ENCODE assay signal across 8 cellular contexts in genomic region chr16:739560-740458, GRCh38. TPM values are rescaled to one million over a fixed set of nuclear protein-coding genes. Genes with fewer than 3 reads are reported as not detected.
DNase-seq lines count a peak whose midpoint lies in the region; TF ChIP-seq lines count a peak whose summit lies in the region.

No MANE protein-coding gene starts in this region.

- H3K27me3 ChIP-seq in HAP-1 (ENCODE audit: low read depth), result no peaks in the 10 kb centered on the region
- H3K27me3 ChIP-seq in left ventricle myocardium inferior (ENCODE audit: low read depth), result peaks cover 30% of the 10 kb centered on the region
- H3K27me3 ChIP-seq in skeletal muscle satellite cell (ENCODE audit: control insufficient read depth, insufficient read depth, low read length), result no peaks in the 10 kb centered on the region

- H3K4me3 ChIP-seq in HAP-1 (peak overlapping the region; percentile 98), WI38 (ENCODE audit: low read depth, low read length) (peak overlapping the region; percentile 91), left ventricle myocardium inferior (peak overlapping the region; percentile 100), skeletal muscle satellite cell (ENCODE audit: low read length) (peak overlapping the region; percentile 98)

- intact Hi-C loops in left ventricle myocardium inferior (cut with micrococcal nuclease), result no loop called here

- in situ Hi-C loops in HAP-1 (cut with MboI; ENCODE audit: low sequenced_read_pairs) (no loop called here), G401 (cut with HindIII; ENCODE audit: low sequenced_read_pairs) (no loop called here)

- no peak for DNase-seq in HAP-1 (ENCODE audit: low spot score in 2 of 2)
- DNase-seq in left ventricle myocardium inferior, result no peak
- no peak for DNase-seq in OCI-M1 (lab: John Stamatoyannopoulos, UW)
- DNase-seq in activated gamma-delta T cell (lab: John Stamatoyannopoulos, UW), result no peak
- no peak for DNase-seq in G401 (ENCODE audit: low spot score)
- no peak for DNase-seq in cortex of kidney (lab: John Stamatoyannopoulos, UW)

- TF ChIP-seq CTCF in WI38 (IDR thresholded peaks at IDR 0.05; ENCODE audit: low read depth, low read length) (no peak), left ventricle myocardium inferior (IDR thresholded peaks at IDR 0.05; ENCODE audit: borderline replicate concordance) (no peak)

- peak overlapping the region; percentile 84 for H3K27ac ChIP-seq in left ventricle myocardium inferior (replicated peaks)

- H3K9ac ChIP-seq in skeletal muscle satellite cell (ENCODE audit: low read depth, low read length), result peak overlapping the region; percentile 96

- peaks cover 6% of the 10 kb centered on the region for H3K4me1 ChIP-seq in HAP-1
- peaks cover 21% of the 10 kb centered on the region for H3K4me1 ChIP-seq in left ventricle myocardium inferior
- H3K4me1 ChIP-seq in skeletal muscle satellite cell (ENCODE audit: control insufficient read depth, insufficient read depth, low read length), result peaks cover 11% of the 10 kb centered on the region

- peak overlapping the region; percentile 91 for H3K4me2 ChIP-seq in skeletal muscle satellite cell (ENCODE audit: low read length)

- H3K36me3 ChIP-seq in HAP-1 (replicated peaks) (peaks cover 32% of the 10 kb centered on the region), left ventricle myocardium inferior (peaks cover 40% of the 10 kb centered on the region), skeletal muscle satellite cell (ENCODE audit: insufficient read depth, low read length) (peaks cover 15% of the 10 kb centered on the region)

- H3K9me3 ChIP-seq in HAP-1, result no peaks in the 10 kb centered on the region
- H3K9me3 ChIP-seq in left ventricle myocardium inferior (replicated peaks), result no peaks in the 10 kb centered on the region
- no peaks in the 10 kb centered on the region for H3K9me3 ChIP-seq in skeletal muscle satellite cell (replicated peaks; ENCODE audit: low read length)

RNA-seq across cellular contexts. Expression of gene CIAO3, which starts 1.0 kb away (rescaled TPM):
- 30.3 TPM for total RNA-seq in left ventricle myocardium inferior
- total RNA-seq in skeletal muscle satellite cell (2012; rRNA removed), result 23.8 and 26.9 TPM in 2 replicates
- total RNA-seq in G401 (2014; rRNA removed; shearing (Covaris generic)), result 29.6 and 49.4 TPM in 2 replicates

RNA-seq across cellular contexts. Expression of gene HAGHL, which starts 12.9 kb away (rescaled TPM):
- total RNA-seq in left ventricle myocardium inferior, result 12.0 TPM
- 19.4 and 30.7 TPM in 2 replicates for total RNA-seq in skeletal muscle satellite cell (2012; rRNA removed)
- total RNA-seq in G401 (2014; rRNA removed; shearing (Covaris generic)), result 42.3 and 43.1 TPM in 2 replicates

RNA-seq across cellular contexts. Expression of gene CCDC78, which starts 13.6 kb away (rescaled TPM):
- total RNA-seq in left ventricle myocardium inferior, result 0.49 TPM
- total RNA-seq in skeletal muscle satellite cell (2012; rRNA removed), result 3.5 and 3.7 TPM in 2 replicates
- 20.0 and 26.4 TPM in 2 replicates for total RNA-seq in G401 (2014; rRNA removed; shearing (Covaris generic))

RNA-seq across cellular contexts. Expression of gene ANTKMT, which starts 18.9 kb away (rescaled TPM):
- 30.7 TPM for total RNA-seq in left ventricle myocardium inferior
- total RNA-seq in skeletal muscle satellite cell (2012; rRNA removed), result 22.1 and 33.9 TPM in 2 replicates
- total RNA-seq in G401 (2014; rRNA removed; shearing (Covaris generic)), result 45.5 and 47.6 TPM in 2 replicates

RNA-seq across cellular contexts. Expression of gene MSLN, which starts 20.7 kb away (rescaled TPM):
- total RNA-seq in left ventricle myocardium inferior, result 0.91 TPM
- total RNA-seq in skeletal muscle satellite cell (2012; rRNA removed), result under 0.01 TPM in 1 of 2 replicates, not detected in the other
- total RNA-seq in G401 (2014; rRNA removed; shearing (Covaris generic)), result 0.14 and 1.8 TPM in 2 replicates

Comparison
In these comparisons a context has a peak if more than half of its experiments do, and no peak if none do; other contexts are left out.
1. RNA of gene CCDC78, which starts 13.6 kb away (total RNA-seq): 20.0 to 26.4 TPM in G401; 0.49 TPM in left ventricle myocardium inferior (single experiment); every median in the first group is over 10 times any median in the second.
2. Peak in every context shown above with its lines, with median percentiles within 50 percentile points of each other: H3K4me3 ChIP-seq.